In genomic region chr1:41053324-41053723, GRCh38 we compare ENCODE assay signal across 1 cellular context.
TF ChIP-seq lines count a peak whose summit lies in the region.

No MANE protein-coding gene starts in this region.

TF ChIP-seq in WTC11, 78 proteins besides CTCF, POLR2A, EP300 and RAD21 (continued from another document):
- TF ChIP-seq ATF6 (CRISPR knock-in tag; IDR thresholded peaks at IDR 0.05) (no peak), ZBTB43 (CRISPR knock-in tag; IDR thresholded peaks at IDR 0.05) (no peak)
